ENCODE assay signal across 22 cellular contexts in genomic region chrX:40855932-40856515, GRCh38.
"Had no signal": no experiment of that assay in that cellular context is flagged by ENCODE, and none has a peak within 500 bp of the region (broad histone marks: within the 10 kb centered on the region; RNA-seq: fewer than 3 reads in every experiment).

No MANE protein-coding gene starts in this region.

- H3K4me1 ChIP-seq: body of pancreas, Peyer's patch had no signal

- H3K36me3 Mint-ChIP-seq: activated naive CD8-positive, alpha-beta T cell treated with anti-CD3 and anti-CD28 coated beads, Interleukin-2, amount 10 ng/mL, durations not matched to agents 7 days and 5 days had no signal

- H3K27me3 ChIP-seq: body of pancreas, Peyer's patch had no signal

- H3K9me3 Mint-ChIP-seq: activated naive CD8-positive, alpha-beta T cell treated with anti-CD3 and anti-CD28 coated beads, Interleukin-2, amount 10 ng/mL, durations not matched to agents 7 days and 5 days; T-helper 1 cell treated with Interleukin-12 subunit alpha and Interleukin-12 subunit beta and Interleukin-4 antibody, amounts not matched to agents 30 μg/mL and 1 μg/mL, for 36 hours had no signal

- DNase-seq: activated CD4-positive, alpha-beta T cell treated with anti-CD3 and anti-CD28 coated beads for 48 hours; activated CD4-positive, alpha-beta T cell treated with anti-CD3 and anti-CD28 coated beads, Interleukin-2, amount 50 U/mL, for 4 hours; activated CD4-positive, CD25-positive, alpha-beta regulatory T cell treated with anti-CD3 and anti-CD28 coated beads, Interleukin-2, amount 50 U/mL, for 72 hours; activated CD8-positive, alpha-beta memory T cell treated with anti-CD3 and anti-CD28 coated beads, Interleukin-2, amount 50 U/mL, for 48 hours; activated CD8-positive, alpha-beta T cell treated with anti-CD3 and anti-CD28 coated beads, Interleukin-2, amount 10 ng/mL, durations not matched to agents 7 days and 5 days; activated naive CD4-positive, alpha-beta T cell treated with anti-CD3 and anti-CD28 coated beads, Interleukin-2, amount 50 U/mL, for 16 hours; activated naive CD8-positive, alpha-beta T cell treated with anti-CD3 and anti-CD28 coated beads, Interleukin-2, amount 10 ng/mL, durations not matched to agents 7 days and 5 days; activated T-cell treated with anti-CD3 and anti-CD28 coated beads, Interleukin-2, amount 50 U/mL, for 1 hour; aorta; body of pancreas; central memory CD4-positive, alpha-beta T cell; NCI-H1048; NCI-H1930; NCI-H2171; NCI-H2227 treated with DMSO at 0.1 percent for 48 hours; NCI-H524 treated with DMSO at 0.1 percent for 48 hours; NCI-H82; OCI-M1; Peyer's patch; SHP77 had no signal

- H3K4me3 Mint-ChIP-seq: activated CD8-positive, alpha-beta T cell treated with anti-CD3 and anti-CD28 coated beads, Interleukin-2, amount 10 ng/mL, durations not matched to agents 7 days and 5 days; activated naive CD8-positive, alpha-beta T cell treated with anti-CD3 and anti-CD28 coated beads, Interleukin-2, amount 10 ng/mL, durations not matched to agents 7 days and 5 days; T-helper 1 cell treated with Interleukin-12 subunit alpha and Interleukin-12 subunit beta and Interleukin-4 antibody, amounts not matched to agents 30 μg/mL and 1 μg/mL, for 36 hours had no signal

- H3K27ac Mint-ChIP-seq: activated CD8-positive, alpha-beta T cell treated with anti-CD3 and anti-CD28 coated beads, Interleukin-2, amount 10 ng/mL, durations not matched to agents 7 days and 5 days; activated naive CD8-positive, alpha-beta T cell treated with anti-CD3 and anti-CD28 coated beads, Interleukin-2, amount 10 ng/mL, durations not matched to agents 7 days and 5 days; T-helper 1 cell treated with Interleukin-12 subunit alpha and Interleukin-12 subunit beta and Interleukin-4 antibody, amounts not matched to agents 30 μg/mL and 1 μg/mL, for 36 hours had no signal

- H3K36me3 ChIP-seq: Peyer's patch had no signal

- H3K4me3 ChIP-seq: body of pancreas, Peyer's patch had no signal

- ATAC-seq: activated CD8-positive, alpha-beta T cell treated with anti-CD3 and anti-CD28 coated beads, Interleukin-2, amount 10 ng/mL, durations not matched to agents 7 days and 5 days; body of pancreas had no signal

- H3K9me3 ChIP-seq: body of pancreas, Peyer's patch had no signal

- H3K27ac ChIP-seq: body of pancreas, Peyer's patch, RWPE1 had no signal
